In genomic region chr1:151522427-151522826, GRCh38 we compare ENCODE assay signal across 4 cellular contexts. TPM values are rescaled to one million over a fixed set of nuclear protein-coding genes. Genes with fewer than 3 reads are reported as not detected.
DNase-seq lines count a peak whose midpoint lies in the region; ATAC-seq and TF ChIP-seq lines count a peak whose summit lies in the region.
"Not testable (repeated sequence)": the region's sequence is repeated elsewhere in the genome, so short reads cannot be mapped to it uniquely, and the experiment has no call there.
"Had no signal": no experiment of that assay in that cellular context is flagged by ENCODE, and none has a peak within 500 bp of the region (broad histone marks: within the 10 kb centered on the region; RNA-seq: fewer than 3 reads in every experiment).

No MANE protein-coding gene starts in this region.

- TF ChIP-seq RAD21 in liver (IDR thresholded peaks at IDR 0.05) = not testable (repeated sequence)

- not testable (repeated sequence) for H3K9ac ChIP-seq in liver (ENCODE audit: low read depth in 1 of 2, low read length in 2 of 2)

- H3K9me3 ChIP-seq in liver (ENCODE audit: control insufficient read depth in 4 of 4, low read length in 3 of 4); right lobe of liver: not testable (repeated sequence)

- H3K27ac ChIP-seq in liver (ENCODE audit: low read depth in 1 of 2, low read length in 2 of 2); right lobe of liver: not testable (repeated sequence)

- intact Hi-C loops in right lobe of liver (cut with DNase I) = not testable (repeated sequence)

- 48% methylated on average over 7 of the region's 7 CpGs for WGBS in liver
- WGBS in right lobe of liver (ENCODE audit: insufficient coverage, low coverage, low lambda C conversion rate, missing lambda C conversion rate) = 38% methylated on average over 7 of the region's 7 CpGs

- not testable (repeated sequence) for TF ChIP-seq POLR2A in right lobe of liver (IDR thresholded peaks at IDR 0.05)

- not testable (repeated sequence) for TF ChIP-seq CTCF in liver (IDR thresholded peaks at IDR 0.05; ENCODE audit: low read depth, low read length, missing input control); right lobe of liver (IDR thresholded peaks at IDR 0.05)

- peaks cover 0 to 15% (median 9%) of the 10 kb centered on the region in 4 donors for H3K4me1 ChIP-seq in liver (ENCODE audit: control insufficient read depth in 4 of 4, insufficient read depth in 4 of 4, low read length in 3 of 4)
- peaks cover 0 to 10% (median under 1%) of the 10 kb centered on the region in 4 donors for H3K4me1 ChIP-seq in right lobe of liver

- H3K36me3 ChIP-seq in liver (ENCODE audit: control insufficient read depth in 4 of 4, insufficient read depth in 3 of 4, low read depth in 1 of 4, low read length in 3 of 4) = peaks cover 15 to 42% (median 28%) of the 10 kb centered on the region in 4 donors
- H3K36me3 ChIP-seq in right lobe of liver = peaks cover 5 to 64% (median 24%) of the 10 kb centered on the region in 4 donors

- peak; percentile 50 for ATAC-seq in left lobe of liver
- peak in 3 of 4 donors; percentile 19 to 72 (median 38) for ATAC-seq in right lobe of liver

- DNase-seq in left lobe of liver (ENCODE audit: low spot score) = peak; percentile 57
- not testable (repeated sequence) for DNase-seq in right lobe of liver

- not testable (repeated sequence) for H3K4me3 ChIP-seq in liver (ENCODE audit: low read depth in 1 of 3, low read length in 3 of 3); right lobe of liver

- H3K27me3 ChIP-seq in liver (ENCODE audit: control insufficient read depth in 4 of 4, insufficient read depth in 4 of 4, low read length in 3 of 4); right lobe of liver: not testable (repeated sequence)

TF ChIP-seq in liver, 16 proteins besides CTCF, POLR2A, EP300 and RAD21:
- TF ChIP-seq RXRA (IDR thresholded peaks at IDR 0.05) (peak in 1 of 2 donors; percentile 17), HNF4A (conservative IDR thresholded peaks at IDR 0.05) (peak; percentile 19 to 21)

RNA-seq across cellular contexts. Expression of gene CGN, which starts 11.2 kb away (rescaled TPM):
- total RNA-seq in left lobe of liver = 51.4 TPM
- 10 to 100 TPM; 16.9 to 48.9 TPM for total RNA-seq in liver
- polyA plus RNA-seq in liver = 10 to 100 TPM; 19.3 to 19.5 TPM
- 10 to 100 TPM; 15.9 to 65.4 (median 38.6) TPM for total RNA-seq in right lobe of liver
- polyA plus RNA-seq: CD14-positive monocyte had no signal

RNA-seq across cellular contexts. Expression of gene TUFT1, which starts 17.7 kb away (rescaled TPM):
- 1.4 TPM for total RNA-seq in left lobe of liver
- 1 to 10 TPM; 3.4 to 4.8 TPM for total RNA-seq in liver
- 1 to 10 TPM; 1.7 to 2.6 TPM for polyA plus RNA-seq in liver
- total RNA-seq in right lobe of liver = 1 to 10 TPM; 1.6 to 8.0 (median 3.1) TPM
